In genomic region chr4:5730993-5731975, GRCh38 we compare ENCODE assay signal across 1 cellular context.
TF ChIP-seq lines count a peak whose summit lies in the region.

No MANE protein-coding gene starts in this region.

TF ChIP-seq in K562, 482 proteins besides CTCF, POLR2A, EP300 and RAD21:
- peak; percentile 50 for TF ChIP-seq ZFP36 (IDR thresholded peaks at IDR 0.05; ENCODE audit: low read depth, low read length, partially characterized antibody)
- TF ChIP-seq, protein P1, sequence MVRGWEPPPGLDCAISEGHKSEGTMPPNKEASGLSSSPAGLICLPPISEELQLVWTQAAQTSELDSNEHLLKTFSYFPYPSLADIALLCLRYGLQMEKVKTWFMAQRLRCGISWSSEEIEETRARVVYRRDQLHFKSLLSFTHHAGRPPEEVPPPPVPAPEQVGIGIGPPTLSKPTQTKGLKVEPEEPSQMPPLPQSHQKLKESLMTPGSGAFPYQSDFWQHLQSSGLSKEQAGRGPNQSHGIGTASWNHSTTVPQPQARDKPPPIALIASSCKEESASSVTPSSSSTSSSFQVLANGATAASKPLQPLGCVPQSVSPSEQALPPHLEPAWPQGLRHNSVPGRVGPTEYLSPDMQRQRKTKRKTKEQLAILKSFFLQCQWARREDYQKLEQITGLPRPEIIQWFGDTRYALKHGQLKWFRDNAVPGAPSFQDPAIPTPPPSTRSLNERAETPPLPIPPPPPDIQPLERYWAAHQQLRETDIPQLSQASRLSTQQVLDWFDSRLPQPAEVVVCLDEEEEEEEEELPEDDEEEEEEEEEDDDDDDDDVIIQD (CRISPR knock-in tag; IDR thresholded peaks at IDR 0.05), result no peak
- no peak for TF ChIP-seq MEF2A (IDR thresholded peaks at IDR 0.05; ENCODE audit: control insufficient read depth, low read depth, low read length)
- TF ChIP-seq PPARD (CRISPR knock-in tag; IDR thresholded peaks at IDR 0.05), result no peak
- peak; percentile 24 for TF ChIP-seq RBM25 (IDR thresholded peaks at IDR 0.05; ENCODE audit: low read depth, low read length, severe bottlenecking)
